Comparison of ENCODE assay signal across 12 cellular contexts in genomic region chr1:1428174-1428573, GRCh38. TPM values are rescaled to one million over a fixed set of nuclear protein-coding genes. Genes with fewer than 3 reads are reported as not detected.
DNase-seq lines count a peak whose midpoint lies in the region; ATAC-seq, FAIRE-seq and TF ChIP-seq lines count a peak whose summit lies in the region.
"Had no signal": no experiment of that assay in that cellular context is flagged by ENCODE, and none has a peak within 500 bp of the region (broad histone marks: within the 10 kb centered on the region; RNA-seq: fewer than 3 reads in every experiment).

No MANE protein-coding gene starts in this region.

- H3K9me3 ChIP-seq in kidney (ENCODE audit: control insufficient read depth in 1 of 2, low read length in 2 of 2) = no peaks in the 10 kb centered on the region
- H3K9me3 ChIP-seq: SJCRH30 had no signal

- intact Hi-C loops in left cardiac atrium (cut with DNase I) = no loop called here
- intact Hi-C loops in Right ventricle myocardium inferior (cut with DNase I) = no loop called here
- intact Hi-C loops in kidney (cut with DNase I) = no loop called here

- H3K4me3 ChIP-seq in kidney (ENCODE audit: low read length in 2 of 2) = no peak overlapping the region

- H3K36me3 ChIP-seq in kidney (ENCODE audit: control insufficient read depth in 1 of 2, insufficient read depth in 2 of 2, low read length in 2 of 2) = no peaks in the 10 kb centered on the region
- H3K36me3 ChIP-seq: SJCRH30 had no signal

- H3K4me1 ChIP-seq in kidney (ENCODE audit: control insufficient read depth in 1 of 2, insufficient read depth in 1 of 2, low read depth in 1 of 2, low read length in 2 of 2) = peaks cover 0 to 13% of the 10 kb centered on the region in 2 donors

- ATAC-seq in left cardiac atrium (no peak), Right ventricle myocardium inferior (no peak)

- H3K27ac ChIP-seq in kidney (ENCODE audit: low read depth in 2 of 2, low read length in 2 of 2) = no peak overlapping the region
- H3K27ac ChIP-seq in temporal lobe (ENCODE audit: low read depth, low read length) = peak overlapping the region; percentile 96
- H3K27ac ChIP-seq: SJCRH30 had no signal

- no peak overlapping the region for H3K9ac ChIP-seq in kidney (ENCODE audit: low read length in 2 of 2)

- FAIRE-seq in kidney (lab: Jason Lieb, UNC) = no peak
- FAIRE-seq: colon had no signal

- TF ChIP-seq CTCF in kidney (IDR thresholded peaks at IDR 0.05; ENCODE audit: borderline replicate concordance, extremely low read depth, insufficient read depth) = no peak

- DNase-seq in left cardiac atrium (peak; percentile 23), Right ventricle myocardium inferior (ENCODE audit: missing footprints) (no peak), kidney (peak; percentile 65), NCI-H1417 (lab: John Stamatoyannopoulos, UW) (no peak), NOMO-1 (lab: John Stamatoyannopoulos, UW; ENCODE audit: unreplicated experiment in 2 of 2) (no peak)
- DNase-seq: activated effector memory CD4-positive, alpha-beta T cell treated with Interleukin-2 at 50 U/mL for 16 hours; MM.1S; NCI-H446; SJCRH30; stimulated activated CD4-positive, alpha-beta T cell treated with anti-CD3 and anti-CD28 coated beads, Interleukin-4, amount 100 ng/mL, for 1 hour had no signal

RNA-seq across cellular contexts. Expression of gene ANKRD65, which starts 7.1 kb away (rescaled TPM):
- 1 to 10 TPM; 2.2 to 3.0 TPM for total RNA-seq in left cardiac atrium
- 3.0 TPM for total RNA-seq in Right ventricle myocardium inferior
- 5.2 TPM for total RNA-seq in kidney
- polyA plus RNA-seq in kidney (ENCODE audit: insufficient read depth, low read depth, low replicate concordance) = 7.1 TPM
- 0.49 TPM for total RNA-seq in temporal lobe

RNA-seq across cellular contexts. Expression of gene VWA1, which starts 7.3 kb away (rescaled TPM):
- total RNA-seq in left cardiac atrium (10 to 100 TPM; 24.9 to 66.4 TPM), Right ventricle myocardium inferior (20.5 TPM), kidney (116 TPM), temporal lobe (6.4 TPM)
- 103 TPM for polyA plus RNA-seq in kidney (ENCODE audit: insufficient read depth, low read depth, low replicate concordance)

RNA-seq across cellular contexts. Expression of gene MRPL20, which starts 21.1 kb away (rescaled TPM):
- total RNA-seq in left cardiac atrium = 100 to 1,000 TPM; 112 to 134 TPM
- 140 TPM for total RNA-seq in Right ventricle myocardium inferior
- 103 TPM for total RNA-seq in kidney
- 221 TPM for polyA plus RNA-seq in kidney (ENCODE audit: insufficient read depth, low read depth, low replicate concordance)
- total RNA-seq in temporal lobe = 38.1 TPM

RNA-seq across cellular contexts. Expression of gene ATAD3C, which starts 21.3 kb away (rescaled TPM):
- total RNA-seq in left cardiac atrium (1 to 10 TPM; 1.7 to 2.4 TPM), Right ventricle myocardium inferior (1.8 TPM), kidney (10.0 TPM), temporal lobe (0.49 TPM)
- 14.3 TPM for polyA plus RNA-seq in kidney (ENCODE audit: insufficient read depth, low read depth, low replicate concordance)

RNA-seq across cellular contexts. Expression of gene CCNL2, which starts 29.0 kb away (rescaled TPM):
- 10 to 100 TPM; 56.0 to 89.0 TPM for total RNA-seq in left cardiac atrium
- 49.4 TPM for total RNA-seq in Right ventricle myocardium inferior
- 199 TPM for total RNA-seq in kidney
- 72.0 TPM for polyA plus RNA-seq in kidney (ENCODE audit: insufficient read depth, low read depth, low replicate concordance)
- total RNA-seq in temporal lobe = 86.1 TPM

Comparison
In these comparisons a context has a peak if more than half of its experiments do, and no peak if none do; other contexts are left out.
1. DNase-seq: peak in left cardiac atrium (single experiment) and kidney (single experiment); none in Right ventricle myocardium inferior (single experiment), NCI-H1417 (0 of 3) and NOMO-1 (0 of 2).